1 cellular context compared by ENCODE assay signal in the genomic region with DNA sequence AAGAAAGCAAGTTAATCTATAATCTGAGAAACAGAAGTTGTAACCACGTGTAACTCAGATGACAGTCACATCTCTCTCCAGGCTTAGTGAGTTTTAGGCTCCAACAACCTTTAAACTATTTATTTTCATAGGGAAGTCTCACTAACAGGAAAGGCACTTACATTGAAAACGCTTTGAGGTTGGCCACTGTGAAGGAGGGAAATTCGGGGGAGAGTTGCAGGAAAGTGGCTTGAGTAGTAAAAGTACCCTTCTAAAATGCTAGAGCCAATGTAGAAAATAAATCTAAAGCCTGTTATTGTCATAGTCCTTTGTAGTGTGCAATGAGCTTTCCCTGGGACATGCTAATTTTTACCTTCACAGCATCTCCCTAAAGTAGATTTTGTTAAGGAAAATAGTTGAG.
TF ChIP-seq lines count a peak whose summit lies in the region.

No MANE protein-coding gene starts in this region.

TF ChIP-seq in GM12878, 131 proteins besides CTCF, POLR2A, EP300 and RAD21 (continued from another document):
- TF ChIP-seq NFYA (IDR thresholded peaks at IDR 0.05; ENCODE audit: borderline replicate concordance, low read depth, low read length) (no peak), BRCA1 (IDR thresholded peaks at IDR 0.05; ENCODE audit: low read depth, low read length) (no peak), SUZ12 (IDR thresholded peaks at IDR 0.05; ENCODE audit: unreplicated experiment) (no peak), NR2C1 (IDR thresholded peaks at IDR 0.05) (no peak), ESRRA (IDR thresholded peaks at IDR 0.05; ENCODE audit: low read length) (no peak), CBFB (IDR thresholded peaks at IDR 0.05; ENCODE audit: low read depth) (no peak)
- TF ChIP-seq, protein P1, sequence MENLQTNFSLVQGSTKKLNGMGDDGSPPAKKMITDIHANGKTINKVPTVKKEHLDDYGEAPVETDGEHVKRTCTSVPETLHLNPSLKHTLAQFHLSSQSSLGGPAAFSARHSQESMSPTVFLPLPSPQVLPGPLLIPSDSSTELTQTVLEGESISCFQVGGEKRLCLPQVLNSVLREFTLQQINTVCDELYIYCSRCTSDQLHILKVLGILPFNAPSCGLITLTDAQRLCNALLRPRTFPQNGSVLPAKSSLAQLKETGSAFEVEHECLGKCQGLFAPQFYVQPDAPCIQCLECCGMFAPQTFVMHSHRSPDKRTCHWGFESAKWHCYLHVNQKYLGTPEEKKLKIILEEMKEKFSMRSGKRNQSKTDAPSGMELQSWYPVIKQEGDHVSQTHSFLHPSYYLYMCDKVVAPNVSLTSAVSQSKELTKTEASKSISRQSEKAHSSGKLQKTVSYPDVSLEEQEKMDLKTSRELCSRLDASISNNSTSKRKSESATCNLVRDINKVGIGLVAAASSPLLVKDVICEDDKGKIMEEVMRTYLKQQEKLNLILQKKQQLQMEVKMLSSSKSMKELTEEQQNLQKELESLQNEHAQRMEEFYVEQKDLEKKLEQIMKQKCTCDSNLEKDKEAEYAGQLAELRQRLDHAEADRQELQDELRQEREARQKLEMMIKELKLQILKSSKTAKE (IDR thresholded peaks at IDR 0.05; ENCODE audit: low read depth, poor library complexity, severe bottlenecking): no peak
- TF ChIP-seq, protein P2, sequence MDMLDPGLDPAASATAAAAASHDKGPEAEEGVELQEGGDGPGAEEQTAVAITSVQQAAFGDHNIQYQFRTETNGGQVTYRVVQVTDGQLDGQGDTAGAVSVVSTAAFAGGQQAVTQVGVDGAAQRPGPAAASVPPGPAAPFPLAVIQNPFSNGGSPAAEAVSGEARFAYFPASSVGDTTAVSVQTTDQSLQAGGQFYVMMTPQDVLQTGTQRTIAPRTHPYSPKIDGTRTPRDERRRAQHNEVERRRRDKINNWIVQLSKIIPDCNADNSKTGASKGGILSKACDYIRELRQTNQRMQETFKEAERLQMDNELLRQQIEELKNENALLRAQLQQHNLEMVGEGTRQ (IDR thresholded peaks at IDR 0.05; ENCODE audit: borderline replicate concordance, low read depth, low read length): no peak
- TF ChIP-seq, protein P3, sequence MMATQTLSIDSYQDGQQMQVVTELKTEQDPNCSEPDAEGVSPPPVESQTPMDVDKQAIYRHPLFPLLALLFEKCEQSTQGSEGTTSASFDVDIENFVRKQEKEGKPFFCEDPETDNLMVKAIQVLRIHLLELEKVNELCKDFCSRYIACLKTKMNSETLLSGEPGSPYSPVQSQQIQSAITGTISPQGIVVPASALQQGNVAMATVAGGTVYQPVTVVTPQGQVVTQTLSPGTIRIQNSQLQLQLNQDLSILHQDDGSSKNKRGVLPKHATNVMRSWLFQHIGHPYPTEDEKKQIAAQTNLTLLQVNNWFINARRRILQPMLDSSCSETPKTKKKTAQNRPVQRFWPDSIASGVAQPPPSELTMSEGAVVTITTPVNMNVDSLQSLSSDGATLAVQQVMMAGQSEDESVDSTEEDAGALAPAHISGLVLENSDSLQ (IDR thresholded peaks at IDR 0.05): no peak
- TF ChIP-seq, protein P4, sequence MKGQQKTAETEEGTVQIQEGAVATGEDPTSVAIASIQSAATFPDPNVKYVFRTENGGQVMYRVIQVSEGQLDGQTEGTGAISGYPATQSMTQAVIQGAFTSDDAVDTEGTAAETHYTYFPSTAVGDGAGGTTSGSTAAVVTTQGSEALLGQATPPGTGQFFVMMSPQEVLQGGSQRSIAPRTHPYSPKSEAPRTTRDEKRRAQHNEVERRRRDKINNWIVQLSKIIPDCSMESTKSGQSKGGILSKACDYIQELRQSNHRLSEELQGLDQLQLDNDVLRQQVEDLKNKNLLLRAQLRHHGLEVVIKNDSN (IDR thresholded peaks at IDR 0.05; ENCODE audit: borderline replicate concordance, extremely low read length, insufficient read depth, low read depth, low read length): no peak
- TF ChIP-seq, protein P5, sequence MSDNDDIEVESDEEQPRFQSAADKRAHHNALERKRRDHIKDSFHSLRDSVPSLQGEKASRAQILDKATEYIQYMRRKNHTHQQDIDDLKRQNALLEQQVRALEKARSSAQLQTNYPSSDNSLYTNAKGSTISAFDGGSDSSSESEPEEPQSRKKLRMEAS (IDR thresholded peaks at IDR 0.05; ENCODE audit: low read depth, low read length): no peak
